17 cellular contexts compared by ENCODE assay signal in genomic region chr12:29781176-29781575, GRCh38. TPM values are rescaled to one million over a fixed set of nuclear protein-coding genes. Genes with fewer than 3 reads are reported as not detected.
A peak's percentile ranks its signal among the peaks of the same experiment; 100 is the strongest.
DNase-seq lines count a peak whose midpoint lies in the region; ATAC-seq, FAIRE-seq and TF ChIP-seq lines count a peak whose summit lies in the region.
"Had no signal": no experiment of that assay in that cellular context is flagged by ENCODE, and none has a peak within 500 bp of the region (broad histone marks: within the 10 kb centered on the region; RNA-seq: fewer than 3 reads in every experiment).

No MANE protein-coding gene starts in this region.

- no peak overlapping the region for H2AK5ac ChIP-seq in trophoblast cell (ENCODE audit: low read length)

- H4K12ac ChIP-seq in trophoblast cell (ENCODE audit: low read depth, low read length) = no peak overlapping the region

- no peaks in the 10 kb centered on the region for H3K79me2 ChIP-seq in astrocyte (ENCODE audit: insufficient read depth, low read length)
- H3K79me2 ChIP-seq in hepatocyte = peaks cover 33% of the 10 kb centered on the region
- H3K79me2 ChIP-seq in trophoblast cell (ENCODE audit: control insufficient read depth, insufficient read depth, low read length, poor library complexity) = no peaks in the 10 kb centered on the region

- peaks cover 4% of the 10 kb centered on the region for H3K4me1 Mint-ChIP-seq in astrocyte (ENCODE audit: low read depth, unreplicated experiment)

- H3K9me3 Mint-ChIP-seq in astrocyte (ENCODE audit: unreplicated experiment) = no peaks in the 10 kb centered on the region

- no peak overlapping the region for H3K27ac ChIP-seq in HUES48 (ENCODE audit: low read depth, low read length)
- no peak overlapping the region for H3K27ac ChIP-seq in astrocyte (ENCODE audit: low read depth, low read length)
- no peak overlapping the region for H3K27ac ChIP-seq in hepatocyte
- peak overlapping the region; percentile 86 to 99 (median 97) for H3K27ac ChIP-seq in gastrocnemius medialis
- H3K27ac ChIP-seq in trophoblast cell (ENCODE audit: low read depth, low read length) = no peak overlapping the region

- in situ Hi-C loops in gastrocnemius medialis (cut with MboI; ENCODE audit: low sequenced_read_pairs in 4 of 4) = loop anchor here in 1 of 4 donors (10.0 kb wide), 1 partner anchor 236 kb away; no protein-coding TSS in a partner anchor

- H4K20me1 ChIP-seq in astrocyte (ENCODE audit: insufficient read depth, low read length) (no peaks in the 10 kb centered on the region), hepatocyte (ENCODE audit: insufficient read depth, poor library complexity, severe bottlenecking) (no peaks in the 10 kb centered on the region)

- H3K9me3 ChIP-seq in HUES48 (ENCODE audit: control insufficient read depth, insufficient read depth, low read length) (peaks cover 8% of the 10 kb centered on the region; the same call in 1 of the 2 replicates), astrocyte (ENCODE audit: insufficient read depth, low read depth, low read length) (no peaks in the 10 kb centered on the region), hepatocyte (ENCODE audit: low read depth) (peaks cover 8% of the 10 kb centered on the region), gastrocnemius medialis (no peaks in the 10 kb centered on the region), trophoblast cell (ENCODE audit: insufficient read depth, low read depth, low read length) (no peaks in the 10 kb centered on the region)

- no peaks in the 10 kb centered on the region for H3K36me3 ChIP-seq in HUES48 (ENCODE audit: control insufficient read depth, insufficient read depth, low read length)
- H3K36me3 ChIP-seq in astrocyte (ENCODE audit: insufficient read depth, low read length) = no peaks in the 10 kb centered on the region
- H3K36me3 ChIP-seq in hepatocyte (replicated peaks; ENCODE audit: insufficient read depth, low read depth) = no peaks in the 10 kb centered on the region
- no peaks in the 10 kb centered on the region for H3K36me3 ChIP-seq in gastrocnemius medialis
- H3K36me3 ChIP-seq in trophoblast cell (ENCODE audit: control insufficient read depth in 1 of 2, insufficient read depth in 2 of 2, low read length in 2 of 2) = peaks cover 0 to 2% of the 10 kb centered on the region in 2 experiments

- intact Hi-C loops in gastrocnemius medialis (cut with DNase I; ENCODE audit: low total_unique reads) = loop anchor here (5.0 kb wide), 4 partner anchors 39 to 269 kb away; no protein-coding TSS in a partner anchor

- no peak for TF ChIP-seq CTCF in astrocyte (IDR thresholded peaks at IDR 0.05; ENCODE audit: insufficient read depth, low read depth, low read length)
- no peak for TF ChIP-seq CTCF in hepatocyte (IDR thresholded peaks at IDR 0.05; ENCODE audit: poor library complexity)
- TF ChIP-seq CTCF in gastrocnemius medialis (IDR thresholded peaks at IDR 0.05 in 4 of 5, conservative IDR thresholded peaks at IDR 0.05 in 1 of 5) = no peak

- H2BK5ac ChIP-seq in trophoblast cell (ENCODE audit: low read depth, low read length, poor library complexity) = no peak overlapping the region

- no peak for FAIRE-seq in astrocyte (lab: Jason Lieb, UNC)

- no peak overlapping the region for H2AFZ ChIP-seq in astrocyte (ENCODE audit: low read depth, low read length)
- no peak overlapping the region for H2AFZ ChIP-seq in hepatocyte
- H2AFZ ChIP-seq in trophoblast cell (ENCODE audit: insufficient read depth, low read length, poor library complexity) = no peak overlapping the region

- no peak overlapping the region for H2BK12ac ChIP-seq in trophoblast cell (ENCODE audit: low read length)

- no peaks in the 10 kb centered on the region for H3K9me2 ChIP-seq in hepatocyte (replicated peaks; ENCODE audit: insufficient read depth)

- no peak overlapping the region for H3K27ac Mint-ChIP-seq in astrocyte (ENCODE audit: unreplicated experiment)
- H3K27ac Mint-ChIP-seq: naive B cell had no signal

- no peaks in the 10 kb centered on the region for H3K36me3 Mint-ChIP-seq in astrocyte (ENCODE audit: low read depth, unreplicated experiment)

- no peaks in the 10 kb centered on the region for H3K79me1 ChIP-seq in trophoblast cell (ENCODE audit: low read length)

- peak overlapping the region; percentile 70 for H3K4me3 ChIP-seq in HUES48 (ENCODE audit: low read depth, low read length)
- no peak overlapping the region for H3K4me3 ChIP-seq in astrocyte (ENCODE audit: insufficient read depth, low read depth, low read length)
- no peak overlapping the region for H3K4me3 ChIP-seq in hepatocyte
- peak overlapping the region; percentile 65 to 85 (median 74) for H3K4me3 ChIP-seq in gastrocnemius medialis
- no peak overlapping the region for H3K4me3 ChIP-seq in trophoblast cell (ENCODE audit: low read depth, low read length)

- ATAC-seq in gastrocnemius medialis (no peak), HG02623 (IDR thresholded peaks at IDR 0.05; ENCODE audit: unreplicated experiment) (no peak)
- ATAC-seq: esophagus mucosa, Panc1 had no signal

- no peak overlapping the region for H3K23ac ChIP-seq in trophoblast cell (ENCODE audit: low read length)

- H4K91ac ChIP-seq in trophoblast cell (ENCODE audit: low read depth, low read length) = no peak overlapping the region

- no peak overlapping the region for H3K4ac ChIP-seq in trophoblast cell (ENCODE audit: low read depth, low read length)

- TF ChIP-seq POLR2A in gastrocnemius medialis (IDR thresholded peaks at IDR 0.05) = no peak

- no peak overlapping the region for H3K14ac ChIP-seq in trophoblast cell (ENCODE audit: low read length)

- H3K4me3 Mint-ChIP-seq in astrocyte (ENCODE audit: unreplicated experiment) = peak overlapping the region; percentile 52
- H3K4me3 Mint-ChIP-seq: naive B cell had no signal

- no peak overlapping the region for H3K18ac ChIP-seq in trophoblast cell (ENCODE audit: low read length)

- H3K27me3 Mint-ChIP-seq in astrocyte (ENCODE audit: low read depth, unreplicated experiment) = peaks cover 3% of the 10 kb centered on the region

- no peak for DNase-seq in astrocyte (ENCODE audit: low read depth)
- DNase-seq in hepatocyte (ENCODE audit: low spot score) = no peak
- DNase-seq in gastrocnemius medialis = no peak
- no peak for DNase-seq in ecto neural progenitor cell (ENCODE audit: low spot score)
- DNase-seq in Kasumi-1 (lab: John Stamatoyannopoulos, UW) = no peak
- no peak for DNase-seq in trophoblast cell
- DNase-seq: activated effector memory CD4-positive, alpha-beta T cell treated with anti-CD3 and anti-CD28 coated beads, Interleukin-2, amount 50 U/mL, for 16 hours; AML-193; caudate nucleus; DMS 273 treated with DMSO at 0.1 percent for 48 hours; naive B cell; NCI-H2227 treated with DMSO at 0.1 percent for 48 hours; T-helper 2 cell had no signal

- no peak overlapping the region for H2BK120ac ChIP-seq in trophoblast cell (ENCODE audit: insufficient read depth, low read length, poor library complexity)

- H3K4me2 ChIP-seq in astrocyte (ENCODE audit: low read length) (no peak overlapping the region), hepatocyte (peak overlapping the region; percentile 86), trophoblast cell (ENCODE audit: low read length) (no peak overlapping the region)

- H3K9ac ChIP-seq in HUES48 (ENCODE audit: low read depth, low read length) (no peak overlapping the region), astrocyte (ENCODE audit: low read length) (no peak overlapping the region), trophoblast cell (ENCODE audit: low read length) (no peak overlapping the region)

- H3K27me3 ChIP-seq in HUES48 (ENCODE audit: control insufficient read depth, insufficient read depth, low read length) (peaks cover 28% of the 10 kb centered on the region), astrocyte (ENCODE audit: insufficient read depth, low read length) (peaks cover 20% of the 10 kb centered on the region), hepatocyte (peaks cover 31% of the 10 kb centered on the region), gastrocnemius medialis (no peaks in the 10 kb centered on the region), trophoblast cell (ENCODE audit: insufficient read depth, low read length) (peaks cover 3% of the 10 kb centered on the region)

- H4K8ac ChIP-seq in trophoblast cell (ENCODE audit: low read depth, low read length) = no peak overlapping the region

- H3K4me1 ChIP-seq in HUES48 (ENCODE audit: control insufficient read depth, insufficient read depth, low read length) (peaks cover 20% of the 10 kb centered on the region), astrocyte (ENCODE audit: insufficient read depth, low read length) (peaks cover 10% of the 10 kb centered on the region), hepatocyte (ENCODE audit: insufficient read depth) (peaks cover 13% of the 10 kb centered on the region), gastrocnemius medialis (peaks cover 40 to 47% of the 10 kb centered on the region in 2 donors), trophoblast cell (ENCODE audit: control insufficient read depth in 1 of 2, insufficient read depth in 2 of 2, low read length in 2 of 2) (peaks cover 0 to 2% of the 10 kb centered on the region in 2 experiments)

RNA-seq across cellular contexts. Expression of gene TMTC1, which starts 2.6 kb away (rescaled TPM):
- 4.7 and 5.0 TPM in 2 replicates for total RNA-seq in astrocyte
- 13.1 and 14.0 TPM in 2 replicates for total RNA-seq in hepatocyte
- polyA plus RNA-seq in hepatocyte = 2.8 and 6.8 TPM in 2 replicates
- total RNA-seq in gastrocnemius medialis = 10 to 100 TPM; 38.5 to 83.5 (median 42.6) TPM
- 2.4 and 2.5 TPM in 2 replicates for polyA plus RNA-seq in trophoblast cell (2013)

Comparison
In these comparisons a context has a peak if more than half of its experiments do, and no peak if none do; other contexts are left out.
1. H3K27ac ChIP-seq: peak in gastrocnemius medialis (4 of 4); none in HUES48 (single experiment), astrocyte (single experiment), hepatocyte (single experiment) and trophoblast cell (single experiment).
2. H3K4me3 ChIP-seq: peak in HUES48 (single experiment) and gastrocnemius medialis (4 of 4); none in astrocyte (single experiment), hepatocyte (single experiment) and trophoblast cell (single experiment).